ENCODE assay signal across 20 cellular contexts in genomic region chr2:239581352-239581901, GRCh38.
DNase-seq lines count a peak whose midpoint lies in the region; ATAC-seq, FAIRE-seq and TF ChIP-seq lines count a peak whose summit lies in the region.
"Had no signal": no experiment of that assay in that cellular context is flagged by ENCODE, and none has a peak within 500 bp of the region (broad histone marks: within the 10 kb centered on the region; RNA-seq: fewer than 3 reads in every experiment).

No MANE protein-coding gene starts in this region.

- H3K9me3 Mint-ChIP-seq in H9, result no peaks in the 10 kb centered on the region; a peak in 1 of 5 replicates

- no peaks in the 10 kb centered on the region for H3K36me3 Mint-ChIP-seq in H9 (ENCODE audit: insufficient read depth in 1 of 3, low read depth in 3 of 3)

- no peaks in the 10 kb centered on the region for H3K79me1 ChIP-seq in H9 (ENCODE audit: insufficient read depth, low read depth, low read length, poor library complexity, severe bottlenecking)

- no peak for ATAC-seq in sciatic nerve
- ATAC-seq in HG03521 (IDR thresholded peaks at IDR 0.05; ENCODE audit: unreplicated experiment), result no peak
- ATAC-seq: GM23338, PC-3 had no signal

- H3K23me2 ChIP-seq in H9 (ENCODE audit: insufficient read length, low read depth, low read length, poor library complexity, severe bottlenecking), result no peaks in the 10 kb centered on the region

- no peak overlapping the region for H2BK12ac ChIP-seq in H9 (ENCODE audit: insufficient read length, low read depth, low read length)

- no peak overlapping the region for H2BK5ac ChIP-seq in H9 (ENCODE audit: insufficient read length, low read length)

- H3K9ac ChIP-seq in H9 (ENCODE audit: extremely low read depth, insufficient read length, low read length), result no peak overlapping the region
- H3K9ac ChIP-seq in kidney (ENCODE audit: low read length in 2 of 2), result no peak overlapping the region

- no peak for FAIRE-seq in kidney (lab: Jason Lieb, UNC)
- FAIRE-seq: A204.1, GM12891, GM18507 had no signal

- no peak overlapping the region for H2BK120ac ChIP-seq in H9 (ENCODE audit: low read depth, low read length, poor library complexity, severe bottlenecking)

- no peak overlapping the region for H3K4ac ChIP-seq in H9 (ENCODE audit: low read depth, low read length)

- no peak overlapping the region for H3K23ac ChIP-seq in H9 (ENCODE audit: insufficient read length, low read depth, low read length)

- no peak overlapping the region for H3K56ac ChIP-seq in H9 (ENCODE audit: insufficient read length, low read depth, low read length)

- H4K91ac ChIP-seq in H9 (ENCODE audit: insufficient read length, low read depth, low read length), result no peak overlapping the region

- H3K79me2 ChIP-seq in H9 (ENCODE audit: insufficient read depth, low read length), result no peaks in the 10 kb centered on the region

- intact Hi-C loops in kidney (cut with DNase I) (no loop called here), sciatic nerve (cut with DNase I) (no loop called here)

- H3K4me1 Mint-ChIP-seq in H9, result peaks cover 16 to 21% of the 10 kb centered on the region in 2 experiments

- no peak overlapping the region for H4K8ac ChIP-seq in H9 (replicated peaks; ENCODE audit: insufficient read length, low read depth, low read length)

- no peak overlapping the region for H2AK5ac ChIP-seq in H9 (ENCODE audit: insufficient read length, low read length)

- H3K14ac ChIP-seq in H9 (ENCODE audit: insufficient read depth, low read length), result peak overlapping the region; percentile 28; the same call in 1 of the 2 replicates

- no peaks in the 10 kb centered on the region for H4K20me1 ChIP-seq in H9 (ENCODE audit: control insufficient read depth, insufficient read depth, insufficient read length)

- no peak overlapping the region for H2AFZ ChIP-seq in H9 (ENCODE audit: low read length)
- H2AFZ ChIP-seq: GM23338 had no signal

- no peaks in the 10 kb centered on the region for H3K36me3 ChIP-seq in kidney (ENCODE audit: control insufficient read depth in 1 of 2, insufficient read depth in 2 of 2, low read length in 2 of 2)

- H3K9me3 ChIP-seq in H9 (ENCODE audit: control insufficient read depth, low read depth, low read length) (no peaks in the 10 kb centered on the region), kidney (ENCODE audit: control insufficient read depth in 1 of 2, low read length in 2 of 2) (no peaks in the 10 kb centered on the region)

- peak; percentile 54 for DNase-seq in activated effector memory CD4-positive, alpha-beta T cell treated with anti-CD3 and anti-CD28 coated beads, Interleukin-2, amount 50 U/mL, for 16 hours
- DNase-seq in activated effector memory CD4-positive, alpha-beta T cell treated with Interleukin-2 at 50 U/mL for 16 hours, result no peak
- DNase-seq in H9, result no peak
- DNase-seq in kidney, result peak; percentile 65
- peak; percentile 53 for DNase-seq in sciatic nerve (ENCODE audit: low spot score)
- no peak for DNase-seq in HuH-7.5 (ENCODE audit: low spot score)
- DNase-seq in superior temporal gyrus (ENCODE audit: extremely low spot score), result no peak
- DNase-seq: GF-D8, KBM-7, NCI-H1048, NCI-H1436 treated with DMSO at 0.1 percent for 48 hours, NCI-H2081, NCI-H510A, NCI-H774, PC-3 had no signal

- H3K27me3 Mint-ChIP-seq in H9 (ENCODE audit: low read depth), result peaks cover 2% of the 10 kb centered on the region

- H4K5ac ChIP-seq in H9 (ENCODE audit: insufficient read length, low read depth, low read length), result no peak overlapping the region

- H3K27me3 ChIP-seq in H9 (ENCODE audit: insufficient read depth, low read length), result no peaks in the 10 kb centered on the region

- no peak overlapping the region for H3K27ac ChIP-seq in H9 (ENCODE audit: insufficient read length, low read depth, low read length)
- H3K27ac ChIP-seq in kidney (ENCODE audit: low read depth in 2 of 2, low read length in 2 of 2), result no peak overlapping the region

- H3K27ac Mint-ChIP-seq in H9, result no peak overlapping the region
- H3K27ac Mint-ChIP-seq: GM23338 had no signal

- H3K4me2 ChIP-seq in H9 (ENCODE audit: insufficient read depth, insufficient read length, low read length), result no peak overlapping the region
- H3K4me2 ChIP-seq: GM23338 had no signal

- no peak overlapping the region for H3K18ac ChIP-seq in H9 (ENCODE audit: insufficient read length, low read depth, low read length)

- H2BK20ac ChIP-seq in H9 (ENCODE audit: low read depth, low read length, poor library complexity, severe bottlenecking), result no peak overlapping the region

- H3K4me1 ChIP-seq in H9 (ENCODE audit: insufficient read depth, low read length) (no peaks in the 10 kb centered on the region), kidney (ENCODE audit: control insufficient read depth in 1 of 2, insufficient read depth in 1 of 2, low read depth in 1 of 2, low read length in 2 of 2) (no peaks in the 10 kb centered on the region)

- no CpG with 5 or more reads among the region's 21 CpGs for WGBS in H9 (ENCODE audit: extremely low coverage, insufficient read length, low lambda C conversion rate)

- no peak overlapping the region for H3K4me3 Mint-ChIP-seq in H9
- H3K4me3 Mint-ChIP-seq: GM23338 had no signal

- H3K4me3 ChIP-seq in kidney (ENCODE audit: low read length in 2 of 2), result no peak overlapping the region
- H3K4me3 ChIP-seq: GM23338 had no signal

- no peak overlapping the region for H2BK15ac ChIP-seq in H9 (ENCODE audit: low read depth, low read length)

- TF ChIP-seq CTCF in H9 (conservative IDR thresholded peaks at IDR 0.05) (no peak), kidney (IDR thresholded peaks at IDR 0.05; ENCODE audit: borderline replicate concordance, extremely low read depth, insufficient read depth) (no peak)

- no peak overlapping the region for H3T11ph ChIP-seq in H9 (ENCODE audit: low read length)

Comparison
In these comparisons a context has a peak if more than half of its experiments do, and no peak if none do; other contexts are left out.
1. DNase-seq: peak in activated effector memory CD4-positive, alpha-beta T cell treated with anti-CD3 and anti-CD28 coated beads, Interleukin-2, amount 50 U/mL, for 16 hours (single experiment), kidney (single experiment) and sciatic nerve (single experiment); none in activated effector memory CD4-positive, alpha-beta T cell treated with Interleukin-2 at 50 U/mL for 16 hours (single experiment), H9 (single experiment), HuH-7.5 (single experiment) and superior temporal gyrus (single experiment).